8 cellular contexts compared by ENCODE assay signal in the genomic region with DNA sequence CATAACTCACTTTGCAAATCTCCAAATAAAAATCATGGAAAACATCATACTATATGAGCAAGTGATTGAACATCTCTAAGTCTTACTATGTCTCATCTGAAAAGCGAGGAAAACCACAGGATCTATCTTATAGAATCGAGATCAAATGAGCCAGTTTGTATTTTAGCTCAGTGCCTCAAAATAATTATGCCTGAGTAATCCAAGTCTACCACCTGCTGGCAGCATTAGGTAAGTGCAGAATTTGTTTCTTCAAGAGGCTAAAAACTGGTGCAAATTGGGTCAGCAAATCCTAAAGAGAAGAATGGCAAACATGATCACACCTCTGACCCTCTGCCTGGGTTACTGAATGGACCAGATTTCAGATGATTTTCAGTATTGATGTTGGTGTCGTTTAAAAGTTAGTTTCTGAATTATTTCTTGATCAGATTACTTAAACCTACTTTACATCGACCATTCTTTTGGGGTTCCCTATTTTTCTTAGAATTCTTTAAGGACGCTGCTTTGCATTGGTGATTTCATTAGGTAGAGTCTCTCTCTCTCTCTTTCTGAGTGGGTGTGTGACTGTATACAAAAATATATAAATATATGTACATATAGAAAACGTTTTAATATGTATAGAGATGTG. TPM values are rescaled to one million over a fixed set of nuclear protein-coding genes. Genes with fewer than 3 reads are reported as not detected.
DNase-seq lines count a peak whose midpoint lies in the region; ATAC-seq, FAIRE-seq and TF ChIP-seq lines count a peak whose summit lies in the region.

No MANE protein-coding gene starts in this region.

- CTCF ChIA-PET in Panc1 (lab: Charles Lee) (interaction anchor here (0.6 to 1.5 kb wide), 5 partner anchors 134 to 301 kb away, joined by 3 to 4 read pairs (median 3); no protein-coding TSS in a partner anchor), GM12878 (lab: Yijun Ruan, JAX) (interaction anchor here (0.6 to 9.2 kb wide), 51 partner anchors 9 to 1054 kb away, joined by 3 to 178 read pairs (median 4); a partner anchor contains a TSS)

- TF ChIP-seq RAD21 in GM12878 (IDR thresholded peaks at IDR 0.05; ENCODE audit: insufficient read depth, low read depth, low read length): peak; percentile 99

- H4K20me1 ChIP-seq in GM12878 (ENCODE audit: control insufficient read depth, insufficient read depth): no peaks in the 10 kb centered on the region

- H3K27ac ChIP-seq in Panc1 (ENCODE audit: low read length) (no peak overlapping the region), GM12878 (ENCODE audit: control insufficient read depth, insufficient read depth) (no peak overlapping the region)

- no peak for TF ChIP-seq POLR2A in GM12878 (IDR thresholded peaks at IDR 0.05; ENCODE audit: low read depth, low read length)

- no peaks in the 10 kb centered on the region for H3K36me3 ChIP-seq in Panc1 (ENCODE audit: control insufficient read depth, insufficient read depth, low read length)
- H3K36me3 ChIP-seq in GM12878 (ENCODE audit: control insufficient read depth in 2 of 2, insufficient read depth in 2 of 2, low read length in 1 of 2): no peaks in the 10 kb centered on the region

- 23% methylated on average over 6 of the region's 6 CpGs for WGBS in GM12878 (ENCODE audit: insufficient coverage, insufficient replicate concordance, low lambda C conversion rate, missing lambda C conversion rate)

- TF ChIP-seq EP300 in GM12878 (IDR thresholded peaks at IDR 0.05; ENCODE audit: borderline replicate concordance in 1 of 2, control insufficient read depth in 1 of 2, low read depth in 2 of 2, low read length in 2 of 2): no peak

- TF ChIP-seq CTCF in Panc1 (IDR thresholded peaks at IDR 0.05): peak; percentile 81
- TF ChIP-seq CTCF in GM12878 (IDR thresholded peaks at IDR 0.05 in 2 of 3, conservative IDR thresholded peaks at IDR 0.05 in 1 of 3; ENCODE audit: control insufficient read depth in 2 of 3, extremely low read depth in 1 of 3, insufficient read depth in 1 of 3, low read depth in 3 of 3, low read length in 3 of 3): peak; percentile 76 to 92 (median 83)

- H3K9ac ChIP-seq in GM12878 (ENCODE audit: control insufficient read depth, insufficient read depth, low read length): no peak overlapping the region

- H3K4me3 ChIP-seq in Panc1 (ENCODE audit: low read depth in 2 of 2, low read length in 2 of 2) (no peak overlapping the region), GM12878 (no peak overlapping the region)

- FAIRE-seq in GM12878 (lab: Jason Lieb, UNC): peak; percentile 93

- H3K79me2 ChIP-seq in GM12878 (ENCODE audit: control insufficient read depth, insufficient read depth, low read length): no peaks in the 10 kb centered on the region

- RAD21 ChIA-PET in GM12878 (lab: Charles Lee; ENCODE audit: unreplicated experiment): interaction anchor here (0.6 to 9.9 kb wide), 34 partner anchors 9 to 899 kb away, joined by 3 to 99 read pairs (median 4); a partner anchor contains a TSS

- ATAC-seq in Panc1: peak; percentile 72
- peak; percentile 83 for ATAC-seq in GM12878

- 0 out of 2 replicates have a peak, but pooled peaks cover 4% of the 10 kb centered on the region for H3K9me3 ChIP-seq in Panc1 (ENCODE audit: control insufficient read depth, insufficient read depth, low read depth, low read length)
- no peaks in the 10 kb centered on the region; the same call in 2 of the 3 replicates for H3K9me3 ChIP-seq in GM12878 (replicated peaks; ENCODE audit: control insufficient read depth, insufficient read depth, low read length)

- DNase-seq in activated CD4-positive, CD25-positive, alpha-beta regulatory T cell treated with anti-CD3 and anti-CD28 coated beads, Interleukin-2, amount 50 U/mL, for 16 hours (ENCODE audit: low read depth, low spot score): peak; percentile 28
- DNase-seq in activated CD4-positive, CD25-positive, alpha-beta regulatory T cell treated with anti-CD3 and anti-CD28 coated beads, Interleukin-2, amount 50 U/mL, for 72 hours: no peak
- DNase-seq in LHCN-M2 (ENCODE audit: low read depth): peak; percentile 66
- DNase-seq in Panc1 (ENCODE audit: low read depth, low spot score): peak; percentile 59
- DNase-seq in GM12878 (ENCODE audit: low read depth, low spot score): peak; percentile 40
- peak; percentile 90 for DNase-seq in inferior parietal cortex (ENCODE audit: extremely low spot score)
- peak; percentile 29 to 30 for DNase-seq in stimulated activated CD4-positive, alpha-beta T cell treated with anti-CD3 and anti-CD28 coated beads, Interleukin-2, amount 100 ng/mL, for 48 hours
- DNase-seq in cortex of kidney (lab: John Stamatoyannopoulos, UW): no peak

- H3K4me2 ChIP-seq in GM12878 (ENCODE audit: control insufficient read depth, insufficient read depth): no peak overlapping the region

- H2AFZ ChIP-seq in GM12878 (ENCODE audit: control insufficient read depth, low read depth, low read length): no peak overlapping the region

- intact Hi-C loops in Panc1 (cut with micrococcal nuclease; ENCODE audit: unreplicated experiment) (loop anchor here (5.0 kb wide), 2 partner anchors 187 to 267 kb away; no protein-coding TSS in a partner anchor), GM12878 (cut with micrococcal nuclease; ENCODE audit: unreplicated experiment) (loop anchor here (1.0 to 10.0 kb wide), 6 partner anchors 188 to 527 kb away; no protein-coding TSS in a partner anchor)

- in situ Hi-C loops in Panc1 (cut with HindIII; ENCODE audit: low pct_unique_long_range_greater_than_20kb, low sequenced_read_pairs): no loop called here
- in situ Hi-C loops in GM12878 (cut with MboI): loop anchor here (5.0 to 10.0 kb wide), 4 partner anchors 192 to 900 kb away; no protein-coding TSS in a partner anchor

- BruUV-seq in Panc1 (replicated peaks; lab: Mats Ljungman, UMichigan) (no TSS peak), GM12878 (replicated peaks; lab: Mats Ljungman, UMichigan) (no TSS peak)

- POLR2A ChIA-PET in Panc1 (lab: Charles Lee) (no interaction called here), GM12878 (lab: Charles Lee) (no interaction called here)

- SMC1A ChIA-PET in GM12878 (lab: Charles Lee; ENCODE audit: uncharacterized antibody, unreplicated experiment): interaction anchor here (0.5 to 10.1 kb wide), 41 partner anchors 10 to 903 kb away, joined by 3 to 167 read pairs (median 4); a partner anchor contains a TSS

- H3K4me1 ChIP-seq in Panc1 (ENCODE audit: control insufficient read depth, insufficient read depth, low read length) (no peaks in the 10 kb centered on the region), GM12878 (ENCODE audit: control insufficient read depth, insufficient read depth, low read length) (no peaks in the 10 kb centered on the region)

- no peaks in the 10 kb centered on the region; the same call in 1 of the 2 replicates for H3K27me3 ChIP-seq in Panc1 (ENCODE audit: control insufficient read depth, insufficient read depth, low read length)
- peaks cover 0 to 2% of the 10 kb centered on the region in 2 experiments; a peak in 2 of 4 replicates for H3K27me3 ChIP-seq in GM12878 (replicated peaks in 1 of 2; ENCODE audit: control insufficient read depth in 2 of 2, insufficient read depth in 2 of 2, low read length in 1 of 2)

TF ChIP-seq in GM12878, 131 proteins besides CTCF, POLR2A, EP300 and RAD21 (continues in another document):
- TF ChIP-seq, protein P1, sequence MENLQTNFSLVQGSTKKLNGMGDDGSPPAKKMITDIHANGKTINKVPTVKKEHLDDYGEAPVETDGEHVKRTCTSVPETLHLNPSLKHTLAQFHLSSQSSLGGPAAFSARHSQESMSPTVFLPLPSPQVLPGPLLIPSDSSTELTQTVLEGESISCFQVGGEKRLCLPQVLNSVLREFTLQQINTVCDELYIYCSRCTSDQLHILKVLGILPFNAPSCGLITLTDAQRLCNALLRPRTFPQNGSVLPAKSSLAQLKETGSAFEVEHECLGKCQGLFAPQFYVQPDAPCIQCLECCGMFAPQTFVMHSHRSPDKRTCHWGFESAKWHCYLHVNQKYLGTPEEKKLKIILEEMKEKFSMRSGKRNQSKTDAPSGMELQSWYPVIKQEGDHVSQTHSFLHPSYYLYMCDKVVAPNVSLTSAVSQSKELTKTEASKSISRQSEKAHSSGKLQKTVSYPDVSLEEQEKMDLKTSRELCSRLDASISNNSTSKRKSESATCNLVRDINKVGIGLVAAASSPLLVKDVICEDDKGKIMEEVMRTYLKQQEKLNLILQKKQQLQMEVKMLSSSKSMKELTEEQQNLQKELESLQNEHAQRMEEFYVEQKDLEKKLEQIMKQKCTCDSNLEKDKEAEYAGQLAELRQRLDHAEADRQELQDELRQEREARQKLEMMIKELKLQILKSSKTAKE (IDR thresholded peaks at IDR 0.05; ENCODE audit: low read depth, poor library complexity, severe bottlenecking): peak; percentile 32
- TF ChIP-seq POU2F2 (IDR thresholded peaks at IDR 0.05; ENCODE audit: borderline replicate concordance, low read depth, low read length) (0 out of 3 replicates have a peak, but pooled peaks have one; percentile 37), SMC3 (IDR thresholded peaks at IDR 0.05; ENCODE audit: borderline replicate concordance, low read length) (peak; percentile 98)

RNA-seq across cellular contexts. Expression of a gene that starts 12.7 kb away (rescaled TPM):
- total RNA-seq in LHCN-M2 (2014; rRNA removed) (8.5 and 8.7 TPM in 2 replicates), Panc1 (2021; ENCODE audit: unreplicated experiment) (22.7 TPM), GM12878 (2014; rRNA removed) (10.8 and 13.5 TPM in 2 replicates), GM12878 (2014; rRNA removed; fragmentation: Illumina TruSeq; extraction: Trizol) (10.3 and 11.0 TPM in 2 replicates), GM12878 (2021) (10.7 and 11.4 TPM in 2 replicates)
- 3.3 TPM for polyA plus RNA-seq in LHCN-M2 (2012)
- polyA plus RNA-seq in Panc1 (2012; ENCODE audit: insufficient read length): 14.0 TPM
- 195 and 221 TPM in 2 replicates for total RNA-seq in GM12878 (2013; cell fraction: nucleolus; rRNA removed)
- 4.8 TPM for polyA plus RNA-seq in GM12878 (2011; ENCODE audit: low read depth)
- polyA plus RNA-seq in GM12878 (2011; rRNA removed) (26.4 and 26.7 TPM in 2 replicates), GM12878 (2014; fragmentation: Illumina TruSeq; extraction: Trizol) (11.6 and 12.8 TPM in 2 replicates), GM12878 (2014; fragmentation: Nextera tagmentation; extraction: Ambion mirVana) (under 1 TPM; 0.77 to 0.90 TPM), GM12878 (2014; rRNA removed) (9.6 and 10.0 TPM in 2 replicates), GM12878 (2016; fragmentation: Nextera tagmentation; extraction: Ambion mirVana) (1 to 10 TPM; 2.0 to 2.4 TPM)
- polyA plus RNA-seq in GM12878 (2011; cell fraction: cytosol; rRNA removed): 23.5 and 28.8 TPM in 2 replicates
- polyA plus RNA-seq in GM12878 (2011; cell fraction: nucleus; rRNA removed): 36.3 and 38.1 TPM in 2 replicates
- 5.1 and 7.6 TPM in 2 replicates for polyA plus RNA-seq in GM12878 (2012)
- polyA minus RNA-seq in GM12878 (2011; rRNA and poly(A)+ RNA removed): 32.3 and 33.7 TPM in 2 replicates
- 8.4 and 12.8 TPM in 2 replicates for polyA minus RNA-seq in GM12878 (2011; cell fraction: cytosol; rRNA and poly(A)+ RNA removed)
- polyA minus RNA-seq in GM12878 (2011; cell fraction: nucleus; rRNA and poly(A)+ RNA removed): 31.9 and 49.8 TPM in 2 replicates

Comparison
In these comparisons a context has a peak if more than half of its experiments do, and no peak if none do; other contexts are left out.
1. DNase-seq: peak in activated CD4-positive, CD25-positive, alpha-beta regulatory T cell treated with anti-CD3 and anti-CD28 coated beads, Interleukin-2, amount 50 U/mL, for 16 hours (single experiment), LHCN-M2 (single experiment), Panc1 (single experiment), GM12878 (single experiment), inferior parietal cortex (single experiment) and stimulated activated CD4-positive, alpha-beta T cell treated with anti-CD3 and anti-CD28 coated beads, Interleukin-2, amount 100 ng/mL, for 48 hours (2 of 2); none in activated CD4-positive, CD25-positive, alpha-beta regulatory T cell treated with anti-CD3 and anti-CD28 coated beads, Interleukin-2, amount 50 U/mL, for 72 hours (single experiment) and cortex of kidney (single experiment).